ENCODE assay signal across 13 cellular contexts in genomic region chr15:68787609-68788264, GRCh38. TPM values are rescaled to one million over a fixed set of nuclear protein-coding genes. Genes with fewer than 3 reads are reported as not detected.
DNase-seq lines count a peak whose midpoint lies in the region; ATAC-seq and TF ChIP-seq lines count a peak whose summit lies in the region.
"Had no signal": no experiment of that assay in that cellular context is flagged by ENCODE, and none has a peak within 500 bp of the region (broad histone marks: within the 10 kb centered on the region; RNA-seq: fewer than 3 reads in every experiment).

No MANE protein-coding gene starts in this region.

- 53% methylated on average over 16 of the region's 17 CpGs for WGBS in hepatocyte (ENCODE audit: low lambda C conversion rate, missing lambda C conversion rate)
- WGBS in trophoblast cell (ENCODE audit: extremely low coverage, insufficient coverage, insufficient read length): no CpG with 5 or more reads among the region's 17 CpGs

- no peaks in the 10 kb centered on the region for H3K27me3 ChIP-seq in CD4-positive, CD25-positive, alpha-beta regulatory T cell (ENCODE audit: control insufficient read depth, insufficient read depth, low read length)
- H3K27me3 ChIP-seq in hepatocyte (no peaks in the 10 kb centered on the region), trophoblast cell (ENCODE audit: insufficient read depth, low read length) (no peaks in the 10 kb centered on the region)
- H3K27me3 ChIP-seq: adrenal gland had no signal

- H4K8ac ChIP-seq in trophoblast cell (ENCODE audit: low read depth, low read length): no peak overlapping the region

- no peak for ATAC-seq in CD4-positive, CD25-positive, alpha-beta regulatory T cell (ENCODE audit: low read depth in 2 of 2)
- no peak for ATAC-seq in HG03139 (IDR thresholded peaks at IDR 0.05; ENCODE audit: unreplicated experiment)
- ATAC-seq: HCT116, left lobe of liver had no signal

- POLR2A ChIA-PET in RWPE1 (lab: Yijun Ruan, JAX; ENCODE audit: low non-redundant PET) (interaction anchor here (0.6 kb wide), 1 partner anchor 33 kb away, joined by 6 read pairs; the partner anchor contains the start of gene ANP32A), OCI-LY7 (lab: Charles Lee) (interaction anchor here (1.2 kb wide), 1 partner anchor 29 kb away, joined by 3 read pairs; no protein-coding TSS in a partner anchor)

- H3K14ac ChIP-seq in trophoblast cell (ENCODE audit: low read length): no peak overlapping the region

- H2AK5ac ChIP-seq in trophoblast cell (ENCODE audit: low read length): no peak overlapping the region

- no peaks in the 10 kb centered on the region for H3K9me2 ChIP-seq in hepatocyte (replicated peaks; ENCODE audit: insufficient read depth)
- H3K9me2 ChIP-seq in OCI-LY7 (ENCODE audit: insufficient read depth, low read length): no peaks in the 10 kb centered on the region

- no peak overlapping the region for H3K4ac ChIP-seq in trophoblast cell (ENCODE audit: low read depth, low read length)

- CTCF ChIA-PET in RWPE1 (lab: Yijun Ruan, JAX): interaction anchor here (0.6 kb wide), 1 partner anchor 9 kb away, joined by 4 read pairs; no protein-coding TSS in a partner anchor
- CTCF ChIA-PET in OCI-LY7 (lab: Charles Lee; ENCODE audit: unreplicated experiment): no interaction called here

- peaks cover 5 to 65% (median 32%) of the 10 kb centered on the region in 4 donors for H3K4me1 Mint-ChIP-seq in CD4-positive, CD25-positive, alpha-beta regulatory T cell

- no peak overlapping the region for H4K91ac ChIP-seq in trophoblast cell (ENCODE audit: low read depth, low read length)

- H3K9me3 ChIP-seq in CD4-positive, CD25-positive, alpha-beta regulatory T cell (ENCODE audit: control insufficient read depth in 2 of 2, low read length in 2 of 2): no peaks in the 10 kb centered on the region
- no peaks in the 10 kb centered on the region for H3K9me3 ChIP-seq in hepatocyte (ENCODE audit: low read depth)
- H3K9me3 ChIP-seq in trophoblast cell (ENCODE audit: insufficient read depth, low read depth, low read length): no peaks in the 10 kb centered on the region
- H3K9me3 ChIP-seq in OCI-LY7 (ENCODE audit: low read length): no peaks in the 10 kb centered on the region
- H3K9me3 ChIP-seq: adrenal gland had no signal

- peaks cover 6% of the 10 kb centered on the region for H3K79me1 ChIP-seq in trophoblast cell (ENCODE audit: low read length)

- peak overlapping the region; percentile 31 for H3K18ac ChIP-seq in trophoblast cell (ENCODE audit: low read length)

- peaks cover 23% of the 10 kb centered on the region for H3K36me3 Mint-ChIP-seq in CD4-positive, CD25-positive, alpha-beta regulatory T cell

- H3K36me3 ChIP-seq in CD4-positive, CD25-positive, alpha-beta regulatory T cell (ENCODE audit: control insufficient read depth, insufficient read depth, low read length): peaks cover 42% of the 10 kb centered on the region
- peaks cover under 1% of the 10 kb centered on the region for H3K36me3 ChIP-seq in hepatocyte (replicated peaks; ENCODE audit: insufficient read depth, low read depth)
- H3K36me3 ChIP-seq in trophoblast cell (ENCODE audit: control insufficient read depth in 1 of 2, insufficient read depth in 2 of 2, low read length in 2 of 2): peaks cover 30 to 41% of the 10 kb centered on the region in 2 experiments
- H3K36me3 ChIP-seq in OCI-LY7 (ENCODE audit: insufficient read depth, low read length): peaks cover 100% of the 10 kb centered on the region

- no peak overlapping the region for H3K23ac ChIP-seq in trophoblast cell (ENCODE audit: low read length)

- peak overlapping the region in 1 of 3 donors; percentile 64 for H3K27ac Mint-ChIP-seq in CD4-positive, CD25-positive, alpha-beta regulatory T cell

- peaks cover 31% of the 10 kb centered on the region for H3K4me1 ChIP-seq in CD4-positive, CD25-positive, alpha-beta regulatory T cell (ENCODE audit: control insufficient read depth, insufficient read depth, low read length, poor library complexity, severe bottlenecking)
- H3K4me1 ChIP-seq in hepatocyte (ENCODE audit: insufficient read depth) (peaks cover 37% of the 10 kb centered on the region), trophoblast cell (ENCODE audit: control insufficient read depth in 1 of 2, insufficient read depth in 2 of 2, low read length in 2 of 2) (peaks cover 26 to 35% of the 10 kb centered on the region in 2 experiments), OCI-LY7 (ENCODE audit: insufficient read depth, low read length, poor library complexity, severe bottlenecking) (peaks cover 22% of the 10 kb centered on the region)

- no peak overlapping the region for H2BK12ac ChIP-seq in trophoblast cell (ENCODE audit: low read length)

- peak overlapping the region; percentile 8 for H3K27ac ChIP-seq in CD4-positive, CD25-positive, alpha-beta regulatory T cell (ENCODE audit: insufficient read depth, low read length, poor library complexity, severe bottlenecking)
- peak overlapping the region; percentile 70 for H3K27ac ChIP-seq in RWPE1
- H3K27ac ChIP-seq in hepatocyte: peak overlapping the region; percentile 81
- H3K27ac ChIP-seq in trophoblast cell (ENCODE audit: low read depth, low read length): no peak overlapping the region
- H3K27ac ChIP-seq in OCI-LY7 (ENCODE audit: low read depth, low read length, poor library complexity, severe bottlenecking): no peak overlapping the region
- H3K27ac ChIP-seq: adrenal gland had no signal

- BruUV-seq in OCI-LY7 (replicated peaks; lab: Mats Ljungman, UMichigan): no TSS peak

- peaks cover 82% of the 10 kb centered on the region for H3K79me2 ChIP-seq in hepatocyte
- H3K79me2 ChIP-seq in trophoblast cell (ENCODE audit: control insufficient read depth, insufficient read depth, low read length, poor library complexity): peaks cover 10% of the 10 kb centered on the region
- peaks cover 63% of the 10 kb centered on the region for H3K79me2 ChIP-seq in OCI-LY7 (ENCODE audit: insufficient read depth, low read depth, low read length)

- no peak overlapping the region for H3K4me3 ChIP-seq in CD4-positive, CD25-positive, alpha-beta regulatory T cell (ENCODE audit: low read depth, low read length)
- H3K4me3 ChIP-seq in hepatocyte (no peak overlapping the region), trophoblast cell (ENCODE audit: low read depth, low read length) (no peak overlapping the region), OCI-LY7 (ENCODE audit: low read depth, low read length, poor library complexity, severe bottlenecking) (no peak overlapping the region)
- H3K4me3 ChIP-seq: adrenal gland had no signal

- TF ChIP-seq CTCF in RWPE1 (conservative IDR thresholded peaks at IDR 0.05; ENCODE audit: low read depth) (no peak), hepatocyte (IDR thresholded peaks at IDR 0.05; ENCODE audit: poor library complexity) (no peak), OCI-LY7 (conservative IDR thresholded peaks at IDR 0.05; ENCODE audit: low read length) (no peak)

- H3K4me3 Mint-ChIP-seq in CD4-positive, CD25-positive, alpha-beta regulatory T cell: no peak overlapping the region

- peak overlapping the region; percentile 59 for H3K4me2 ChIP-seq in hepatocyte
- H3K4me2 ChIP-seq in trophoblast cell (ENCODE audit: low read length): no peak overlapping the region
- H3K4me2 ChIP-seq in OCI-LY7 (ENCODE audit: low read length): no peak overlapping the region

- H2BK120ac ChIP-seq in trophoblast cell (ENCODE audit: insufficient read depth, low read length, poor library complexity): no peak overlapping the region

- no peaks in the 10 kb centered on the region for H3K27me3 Mint-ChIP-seq in CD4-positive, CD25-positive, alpha-beta regulatory T cell

- H3K9me3 Mint-ChIP-seq in CD4-positive, CD25-positive, alpha-beta regulatory T cell: peaks cover 0 to 1% (median 0%) of the 10 kb centered on the region in 7 donors

- no peak overlapping the region for H4K12ac ChIP-seq in trophoblast cell (ENCODE audit: low read depth, low read length)

- H2BK5ac ChIP-seq in trophoblast cell (ENCODE audit: low read depth, low read length, poor library complexity): no peak overlapping the region

- H3K9ac ChIP-seq in trophoblast cell (ENCODE audit: low read length): no peak overlapping the region

- intact Hi-C loops in OCI-LY7 (cut with micrococcal nuclease; ENCODE audit: unreplicated experiment): no loop called here

- H2AFZ ChIP-seq in hepatocyte (no peak overlapping the region), trophoblast cell (ENCODE audit: insufficient read depth, low read length, poor library complexity) (no peak overlapping the region), OCI-LY7 (ENCODE audit: low read length) (no peak overlapping the region)

- DNase-seq in CD4-positive, CD25-positive, alpha-beta regulatory T cell: no peak
- DNase-seq in RWPE1 (ENCODE audit: low spot score) (peak; percentile 76), hepatocyte (ENCODE audit: low spot score) (peak; percentile 54), trophoblast cell (no peak), OCI-LY7 (ENCODE audit: low spot score) (no peak), GOT3 (lab: John Stamatoyannopoulos, UW) (no peak), NCI-H2107 treated with DMSO at 0.1 percent for 48 hours (lab: John Stamatoyannopoulos, UW; ENCODE audit: unreplicated experiment) (no peak)
- DNase-seq: adrenal gland, NCI-H1092, NCI-H524 had no signal

- peaks cover 30% of the 10 kb centered on the region for H4K20me1 ChIP-seq in hepatocyte (ENCODE audit: insufficient read depth, poor library complexity, severe bottlenecking)
- peaks cover 53% of the 10 kb centered on the region for H4K20me1 ChIP-seq in OCI-LY7 (ENCODE audit: insufficient read depth, low read length)

RNA-seq across cellular contexts. Expression of gene ANP32A, which starts 33.0 kb away (rescaled TPM):
- 89.4 TPM for total RNA-seq in CD4-positive, CD25-positive, alpha-beta regulatory T cell
- polyA plus RNA-seq in CD4-positive, CD25-positive, alpha-beta regulatory T cell: 100 to 1,000 TPM in 1 of 4 donors, 10 to 100 TPM in 3; 71.4 to 104 (median 88.0) TPM
- 59.4 and 81.8 TPM in 2 replicates for total RNA-seq in hepatocyte
- 114 and 120 TPM in 2 replicates for polyA plus RNA-seq in hepatocyte
- polyA plus RNA-seq in trophoblast cell (2013): 247 and 258 TPM in 2 replicates
- 232 and 282 TPM in 2 replicates for total RNA-seq in OCI-LY7 (2014; rRNA removed; shearing (Covaris generic))
- 563 and 580 TPM in 2 replicates for total RNA-seq in OCI-LY7 (2022)

Comparison
In these comparisons a context has a peak if more than half of its experiments do, and no peak if none do; other contexts are left out.
1. DNase-seq: peak in RWPE1 (single experiment) and hepatocyte (single experiment); none in CD4-positive, CD25-positive, alpha-beta regulatory T cell (0 of 3), trophoblast cell (0 of 2), OCI-LY7 (single experiment), GOT3 (single experiment) and NCI-H2107 treated with DMSO at 0.1 percent for 48 hours (single experiment).
2. H3K27ac ChIP-seq: peak in CD4-positive, CD25-positive, alpha-beta regulatory T cell (single experiment), RWPE1 (single experiment) and hepatocyte (single experiment); none in trophoblast cell (single experiment) and OCI-LY7 (single experiment).